In the genomic region with DNA sequence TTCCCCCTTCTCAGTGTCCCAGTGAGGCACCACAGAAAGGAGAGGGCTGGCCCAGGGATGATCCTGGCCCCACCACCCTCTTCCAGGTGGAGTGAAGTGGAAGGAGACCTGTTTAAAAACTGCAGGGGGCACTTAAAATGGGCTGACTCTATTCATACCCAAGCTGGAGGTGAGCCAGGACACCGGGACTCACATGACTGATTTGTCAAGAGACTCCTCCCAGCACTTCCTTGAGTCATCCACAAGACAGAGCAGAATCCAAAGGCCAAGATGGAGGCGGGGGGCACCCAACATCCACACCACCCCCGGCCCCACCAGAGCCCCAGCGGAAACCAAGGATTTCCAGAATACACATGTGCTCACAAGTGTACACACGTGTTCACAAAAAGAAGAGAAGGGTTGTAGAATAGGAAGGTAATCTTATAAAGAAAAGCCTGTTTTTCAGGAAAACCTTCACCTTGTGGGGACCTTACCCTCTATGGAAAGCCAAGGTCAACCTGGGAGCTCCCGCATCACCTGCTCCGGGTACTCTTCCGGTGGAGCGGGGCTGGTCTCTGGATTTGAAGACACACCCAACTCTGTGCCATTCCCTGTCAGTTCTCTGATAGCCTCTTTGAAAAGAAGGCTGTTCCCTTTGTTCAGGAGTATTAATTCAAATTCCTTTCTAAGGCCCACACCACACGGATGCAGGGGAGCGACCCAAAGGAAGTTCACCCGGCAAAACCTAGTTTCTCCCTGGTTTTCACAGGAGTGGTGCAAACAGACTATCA, we compare ENCODE assay signal across 8 cellular contexts. TPM values are rescaled to one million over a fixed set of nuclear protein-coding genes. Genes with fewer than 3 reads are reported as not detected.
A peak's percentile ranks its signal among the peaks of the same experiment; 100 is the strongest.
DNase-seq lines count a peak whose midpoint lies in the region; ATAC-seq and TF ChIP-seq lines count a peak whose summit lies in the region.

No MANE protein-coding gene starts in this region.

- no peaks in the 10 kb centered on the region for H3K27me3 ChIP-seq in lung (ENCODE audit: control insufficient read depth, insufficient read depth)

- H3K4me1 ChIP-seq in lung (ENCODE audit: control insufficient read depth in 2 of 2, insufficient read depth in 2 of 2, low read length in 2 of 2), result peaks cover 49 to 67% of the 10 kb centered on the region in 2 donors

- H3K27ac ChIP-seq in lung (ENCODE audit: low read depth in 1 of 2, low read length in 1 of 2), result peak overlapping the region; percentile 67 to 75

- 57 to 72% methylated on average over 12 of the region's 12 CpGs for WGBS in lung, 2 donors

- DNase-seq in AG20443 (ENCODE audit: low spot score) (peak; percentile 67), NB4 (ENCODE audit: low read depth) (peak; percentile 34), cardiac fibroblast (ENCODE audit: low read depth in 2 of 2) (peak; percentile 80 to 88), lung (ENCODE audit: low spot score) (no peak), amniotic stem cell (lab: John Stamatoyannopoulos, UW) (no peak), dedifferentiated amniotic fluid mesenchymal stem cell (ENCODE audit: extremely low spot score) (no peak)
- DNase-seq in activated CD4-positive, alpha-beta T cell treated with anti-CD3 and anti-CD28 coated beads for 4 hours, result no peak
- DNase-seq in activated CD4-positive, alpha-beta T cell treated with anti-CD3 and anti-CD28 coated beads for 48 hours, result no peak

- no peaks in the 10 kb centered on the region for H3K36me3 ChIP-seq in lung (ENCODE audit: control insufficient read depth in 2 of 2, insufficient read depth in 2 of 2, low read length in 2 of 2)

- TF ChIP-seq POLR2A in NB4 (IDR thresholded peaks at IDR 0.05; ENCODE audit: extremely low read depth, insufficient read length), result no peak

- no peak for ATAC-seq in lung (ENCODE audit: insufficient read depth, low FRiP score)

- TF ChIP-seq CTCF in NB4 (IDR thresholded peaks at IDR 0.05; ENCODE audit: low read depth, low read length) (no peak), cardiac fibroblast (IDR thresholded peaks at IDR 0.05; ENCODE audit: low read depth, low read length) (no peak), lung (IDR thresholded peaks at IDR 0.05; ENCODE audit: control extremely low read depth, extremely low read depth) (no peak)

- no peaks in the 10 kb centered on the region for H3K9me3 ChIP-seq in lung (ENCODE audit: control insufficient read depth in 2 of 2, insufficient read depth in 1 of 2, low read length in 1 of 2)

- H3K4me3 ChIP-seq in NB4 (ENCODE audit: low read depth, low read length) (no peak overlapping the region), cardiac fibroblast (replicated peaks in 1 of 2; ENCODE audit: low read depth in 2 of 2, low read length in 2 of 2) (no peak overlapping the region), lung (no peak overlapping the region)

RNA-seq across cellular contexts. Expression of gene CTBP2, which starts 10.9 kb away (rescaled TPM):
- 10 to 100 TPM; 74.9 to 80.6 TPM for total RNA-seq in lung
- polyA plus RNA-seq in lung, result 10 to 100 TPM; 19.2 to 51.6 TPM

Comparison
In these comparisons a context has a peak if more than half of its experiments do, and no peak if none do; other contexts are left out.
1. DNase-seq: peak in AG20443 (single experiment), NB4 (single experiment) and cardiac fibroblast (2 of 2); none in lung (single experiment), activated CD4-positive, alpha-beta T cell treated with anti-CD3 and anti-CD28 coated beads for 4 hours (0 of 2), amniotic stem cell (single experiment), dedifferentiated amniotic fluid mesenchymal stem cell (single experiment) and activated CD4-positive, alpha-beta T cell treated with anti-CD3 and anti-CD28 coated beads for 48 hours (single experiment).